Comparison of ENCODE assay signal across 29 cellular contexts in genomic region chr15:91547356-91547755, GRCh38.
"Had no signal": no experiment of that assay in that cellular context is flagged by ENCODE, and none has a peak within 500 bp of the region (broad histone marks: within the 10 kb centered on the region; RNA-seq: fewer than 3 reads in every experiment).

No MANE protein-coding gene starts in this region.

- FAIRE-seq: colon, endothelial cell of umbilical vein had no signal

- H3K9me3 ChIP-seq: ascending aorta, esophagus squamous epithelium, gastroesophageal sphincter, heart right ventricle had no signal

- H3K27ac Mint-ChIP-seq: activated CD4-positive, alpha-beta memory T cell treated with anti-CD3 and anti-CD28 coated beads, Interleukin-2, amount 10 ng/mL, durations not matched to agents 7 days and 5 days; activated CD4-positive, alpha-beta T cell treated with anti-CD3 and anti-CD28 coated beads, Interleukin-2, amount 10 ng/mL, durations not matched to agents 7 days and 5 days; activated naive CD4-positive, alpha-beta T cell treated with anti-CD3 and anti-CD28 coated beads, Interleukin-2, amount 10 ng/mL, durations not matched to agents 7 days and 5 days; activated naive CD8-positive, alpha-beta T cell treated with anti-CD3 and anti-CD28 coated beads, Interleukin-2, amount 10 ng/mL, durations not matched to agents 7 days and 5 days; activated T-cell treated with anti-CD3 and anti-CD28 coated beads, Interleukin-2, amount 50 U/mL, for 24 hours; activated T-cell treated with anti-CD3 and anti-CD28 coated beads, Interleukin-2, amount 50 U/mL, for 72 hours; effector memory CD8-positive, alpha-beta T cell had no signal

- H3K4me2 ChIP-seq: hepatocyte had no signal

- H3K36me3 Mint-ChIP-seq: activated naive CD4-positive, alpha-beta T cell treated with anti-CD3 and anti-CD28 coated beads, Interleukin-2, amount 10 ng/mL, durations not matched to agents 7 days and 5 days; activated naive CD4-positive, alpha-beta T cell treated with anti-CD3 and anti-CD28 coated beads, Interleukin-2, amount 50 U/mL, for 72 hours; activated naive CD8-positive, alpha-beta T cell treated with anti-CD3 and anti-CD28 coated beads, Interleukin-2, amount 10 ng/mL, durations not matched to agents 7 days and 5 days had no signal

- H3K27me3 ChIP-seq: ascending aorta, esophagus squamous epithelium, gastroesophageal sphincter, heart right ventricle, hepatocyte had no signal

- H3K27ac ChIP-seq: ascending aorta, epithelial cell of prostate, esophagus squamous epithelium, gastroesophageal sphincter, heart right ventricle, hepatocyte had no signal

- H3K4me3 ChIP-seq: ascending aorta, esophagus squamous epithelium, gastroesophageal sphincter, heart right ventricle, hepatocyte had no signal

- H3K36me3 ChIP-seq: ascending aorta, esophagus squamous epithelium, gastroesophageal sphincter, heart right ventricle had no signal

- H3K9me3 Mint-ChIP-seq: activated CD4-positive, alpha-beta memory T cell treated with anti-CD3 and anti-CD28 coated beads, Interleukin-2, amount 10 ng/mL, durations not matched to agents 7 days and 5 days; activated naive CD4-positive, alpha-beta T cell treated with anti-CD3 and anti-CD28 coated beads, Interleukin-2, amount 50 U/mL, for 72 hours; activated T-cell treated with anti-CD3 and anti-CD28 coated beads, Interleukin-2, amount 50 U/mL, for 24 hours; activated T-cell treated with anti-CD3 and anti-CD28 coated beads, Interleukin-2, amount 50 U/mL, for 72 hours; effector memory CD8-positive, alpha-beta T cell had no signal

- DNase-seq: activated CD4-positive, alpha-beta memory T cell treated with anti-CD3 and anti-CD28 coated beads, Interleukin-2, amount 10 ng/mL, durations not matched to agents 7 days and 5 days; activated CD4-positive, alpha-beta T cell treated with anti-CD3 and anti-CD28 coated beads for 1 hour; activated CD4-positive, alpha-beta T cell treated with anti-CD3 and anti-CD28 coated beads for 4 hours; activated CD4-positive, alpha-beta T cell treated with anti-CD3 and anti-CD28 coated beads, Interleukin-2, amount 10 ng/mL, durations not matched to agents 7 days and 5 days; activated CD4-positive, alpha-beta T cell treated with anti-CD3 and anti-CD28 coated beads, Interleukin-2, amount 50 U/mL, for 4 hours; activated CD8-positive, alpha-beta memory T cell treated with anti-CD3 and anti-CD28 coated beads, Interleukin-2, amount 50 U/mL, for 48 hours; activated gamma-delta T cell; activated naive CD4-positive, alpha-beta T cell; activated naive CD4-positive, alpha-beta T cell treated with anti-CD3 and anti-CD28 coated beads, Interleukin-2, amount 10 ng/mL, durations not matched to agents 7 days and 5 days; activated naive CD8-positive, alpha-beta T cell treated with anti-CD3 and anti-CD28 coated beads, Interleukin-2, amount 10 ng/mL, durations not matched to agents 7 days and 5 days; activated T-cell treated with anti-CD3 and anti-CD28 coated beads for 4 hours; activated T-cell treated with anti-CD3 and anti-CD28 coated beads, Interleukin-2, amount 50 U/mL, for 24 hours; activated T-cell treated with anti-CD3 and anti-CD28 coated beads, Interleukin-2, amount 50 U/mL, for 72 hours; caudate nucleus; cortex of kidney; dermis blood vessel endothelial cell; effector CD4-positive, alpha-beta T cell; effector memory CD8-positive, alpha-beta T cell; esophagus squamous epithelium; foreskin melanocyte; heart right ventricle; T-helper 2 cell had no signal

- H2AFZ ChIP-seq: hepatocyte had no signal

- H3K4me3 Mint-ChIP-seq: activated CD4-positive, alpha-beta memory T cell treated with anti-CD3 and anti-CD28 coated beads, Interleukin-2, amount 10 ng/mL, durations not matched to agents 7 days and 5 days; activated CD4-positive, alpha-beta T cell treated with anti-CD3 and anti-CD28 coated beads, Interleukin-2, amount 10 ng/mL, durations not matched to agents 7 days and 5 days; activated naive CD4-positive, alpha-beta T cell treated with anti-CD3 and anti-CD28 coated beads, Interleukin-2, amount 10 ng/mL, durations not matched to agents 7 days and 5 days; activated naive CD8-positive, alpha-beta T cell treated with anti-CD3 and anti-CD28 coated beads, Interleukin-2, amount 10 ng/mL, durations not matched to agents 7 days and 5 days; activated T-cell treated with anti-CD3 and anti-CD28 coated beads, Interleukin-2, amount 50 U/mL, for 24 hours; activated T-cell treated with anti-CD3 and anti-CD28 coated beads, Interleukin-2, amount 50 U/mL, for 72 hours; effector memory CD8-positive, alpha-beta T cell had no signal

- ATAC-seq: activated naive CD4-positive, alpha-beta T cell treated with anti-CD3 and anti-CD28 coated beads, Interleukin-2, amount 50 U/mL, for 72 hours; activated T-cell treated with anti-CD3 and anti-CD28 coated beads, Interleukin-2, amount 50 U/mL, for 72 hours; effector memory CD8-positive, alpha-beta T cell; gastroesophageal sphincter; heart right ventricle had no signal

- H3K4me1 Mint-ChIP-seq: activated CD4-positive, alpha-beta memory T cell treated with anti-CD3 and anti-CD28 coated beads, Interleukin-2, amount 10 ng/mL, durations not matched to agents 7 days and 5 days; activated CD4-positive, alpha-beta T cell treated with anti-CD3 and anti-CD28 coated beads, Interleukin-2, amount 10 ng/mL, durations not matched to agents 7 days and 5 days; activated naive CD4-positive, alpha-beta T cell treated with anti-CD3 and anti-CD28 coated beads, Interleukin-2, amount 10 ng/mL, durations not matched to agents 7 days and 5 days; activated naive CD8-positive, alpha-beta T cell treated with anti-CD3 and anti-CD28 coated beads, Interleukin-2, amount 10 ng/mL, durations not matched to agents 7 days and 5 days had no signal

- H3K4me1 ChIP-seq: ascending aorta, esophagus squamous epithelium, gastroesophageal sphincter had no signal
